In genomic region chr4:80206111-80206510, GRCh38 we compare ENCODE assay signal across 18 cellular contexts. TPM values are rescaled to one million over a fixed set of nuclear protein-coding genes. Genes with fewer than 3 reads are reported as not detected.
DNase-seq lines count a peak whose midpoint lies in the region; ATAC-seq and TF ChIP-seq lines count a peak whose summit lies in the region.
"Had no signal": no experiment of that assay in that cellular context is flagged by ENCODE, and none has a peak within 500 bp of the region (broad histone marks: within the 10 kb centered on the region; RNA-seq: fewer than 3 reads in every experiment).

No MANE protein-coding gene starts in this region.

- no peak overlapping the region for H3K27ac Mint-ChIP-seq in GM23338
- H3K27ac Mint-ChIP-seq in endothelial cell (ENCODE audit: unreplicated experiment), result peak overlapping the region; percentile 62
- H3K27ac Mint-ChIP-seq: CD4-positive, alpha-beta T cell had no signal

- no peak overlapping the region for H3K4ac ChIP-seq in IMR-90 (ENCODE audit: low read depth, low read length)

- no peaks in the 10 kb centered on the region for H3K79me2 ChIP-seq in GM23338 (replicated peaks; ENCODE audit: insufficient read depth)

- peaks cover 8% of the 10 kb centered on the region for H3F3A ChIP-seq in GM23338 (replicated peaks; ENCODE audit: low read depth)

- H3K36me3 ChIP-seq in GM23338 (ENCODE audit: insufficient read depth), result no peaks in the 10 kb centered on the region
- peaks cover 2% of the 10 kb centered on the region; the same call in 1 of the 2 replicates for H3K36me3 ChIP-seq in IMR-90 (ENCODE audit: control insufficient read depth, insufficient read depth, low read length)
- H3K36me3 ChIP-seq in skeletal muscle tissue (ENCODE audit: control insufficient read depth in 3 of 3, insufficient read depth in 3 of 3, low read length in 3 of 3), result no peaks in the 10 kb centered on the region
- H3K36me3 ChIP-seq: HAP-1 had no signal

- 95% methylated on average over 4 of the region's 9 CpGs; no CpG with 5 or more reads in 1 of the 2 experiments for WGBS in IMR-90 (ENCODE audit: extremely low coverage in 2 of 2, insufficient read length in 1 of 2), 2 experiments

- H3K4me1 Mint-ChIP-seq in GM23338 (peaks cover 27% of the 10 kb centered on the region), endothelial cell (ENCODE audit: unreplicated experiment) (peaks cover 44% of the 10 kb centered on the region)

- dilution Hi-C loops in IMR-90 (cut with HindIII; ENCODE audit: low sequenced_read_pairs, unreplicated experiment), result no loop called here

- H3K4me3 Mint-ChIP-seq in GM23338 (peak overlapping the region; percentile 65; the same call in 1 of the 3 replicates), endothelial cell (ENCODE audit: unreplicated experiment) (peak overlapping the region; percentile 18)
- H3K4me3 Mint-ChIP-seq: CD4-positive, alpha-beta T cell had no signal

- H3K79me1 ChIP-seq in IMR-90 (ENCODE audit: low read depth in 1 of 2, low read length in 2 of 2), result peaks cover 4 to 30% of the 10 kb centered on the region in 2 experiments; a peak in 2 of 4 replicates

- no peaks in the 10 kb centered on the region for H3K9me2 ChIP-seq in GM23338 (ENCODE audit: insufficient read depth)

- BruUV-seq in IMR-90 (replicated peaks; lab: Mats Ljungman, UMichigan), result no TSS peak

- H2BK120ac ChIP-seq in IMR-90 (ENCODE audit: low read depth, low read length), result no peak overlapping the region

- no peak overlapping the region for H3K27ac ChIP-seq in GM23338 (ENCODE audit: low read depth)
- H3K27ac ChIP-seq in IMR-90 (ENCODE audit: insufficient read depth, low read length), result no peak overlapping the region
- peak overlapping the region; percentile 4 for H3K27ac ChIP-seq in skeletal muscle tissue (ENCODE audit: low read depth, low read length)
- H3K27ac ChIP-seq: C4-2B, HL-60 had no signal

- peaks cover 100% of the 10 kb centered on the region for H3K27me3 ChIP-seq in GM23338 (ENCODE audit: insufficient read depth)
- no peaks in the 10 kb centered on the region for H3K27me3 ChIP-seq in IMR-90 (ENCODE audit: control insufficient read depth, insufficient read depth, low read length)
- peaks cover 13 to 44% (median 14%) of the 10 kb centered on the region in 3 donors for H3K27me3 ChIP-seq in skeletal muscle tissue (ENCODE audit: control insufficient read depth in 3 of 3, insufficient read depth in 3 of 3, low read length in 3 of 3)

- H3K4me3 ChIP-seq in GM23338 (no peak overlapping the region; the same call in 1 of the 2 replicates), IMR-90 (ENCODE audit: insufficient read depth, low read depth, low read length) (no peak overlapping the region), skeletal muscle tissue (ENCODE audit: low read length in 3 of 3) (no peak overlapping the region)
- H3K4me3 ChIP-seq: HAP-1, K562 had no signal

- H2AK5ac ChIP-seq in IMR-90 (ENCODE audit: low read depth, low read length), result no peak overlapping the region; the same call in 1 of the 2 replicates

- in situ Hi-C loops in IMR-90 (cut with MboI; ENCODE audit: low sequenced_read_pairs), result loop anchor here (25.0 kb wide), 1 partner anchor 1169 kb away; no protein-coding TSS in a partner anchor

- peak overlapping the region; percentile 42; the same call in 1 of the 2 replicates for H4K91ac ChIP-seq in IMR-90 (ENCODE audit: insufficient read depth, low read depth, low read length)

- H3K9me3 ChIP-seq in IMR-90 (ENCODE audit: control insufficient read depth, insufficient read depth, low read length) (no peaks in the 10 kb centered on the region), skeletal muscle tissue (ENCODE audit: control insufficient read depth in 3 of 3, low read length in 3 of 3) (no peaks in the 10 kb centered on the region)
- H3K9me3 ChIP-seq: HAP-1 had no signal

- no peak overlapping the region for H3K18ac ChIP-seq in IMR-90 (ENCODE audit: low read depth, low read length)

- peaks cover 13% of the 10 kb centered on the region for H3K9me1 ChIP-seq in IMR-90 (ENCODE audit: insufficient read depth, low read length)

- peaks cover 23% of the 10 kb centered on the region for H4K20me1 ChIP-seq in GM23338 (replicated peaks; ENCODE audit: insufficient read depth)
- H4K20me1 ChIP-seq in IMR-90 (ENCODE audit: insufficient read depth, low read length), result 0 out of 2 replicates have a peak, but pooled peaks cover 4% of the 10 kb centered on the region

- no peak for ATAC-seq in GM23338
- ATAC-seq in IMR-90 (ENCODE audit: low read depth), result no peak
- ATAC-seq: K562 had no signal

- POLR2A ChIA-PET in IMR-90 (lab: Charles Lee; ENCODE audit: unreplicated experiment), result no interaction called here

- H2BK20ac ChIP-seq in IMR-90 (ENCODE audit: low read depth, low read length), result no peak overlapping the region

- H3K56ac ChIP-seq in IMR-90 (ENCODE audit: extremely low read depth, insufficient read depth, low read length), result no peak overlapping the region

- intact Hi-C loops in IMR-90 (cut with micrococcal nuclease), result loop anchor here (10.0 kb wide), 1 partner anchor 631 kb away; no protein-coding TSS in a partner anchor

- peaks cover 24% of the 10 kb centered on the region for H3K4me1 ChIP-seq in GM23338 (ENCODE audit: insufficient read depth)
- peaks cover 2% of the 10 kb centered on the region; the same call in 1 of the 2 replicates for H3K4me1 ChIP-seq in IMR-90 (ENCODE audit: control insufficient read depth, insufficient read depth, low read length)
- peaks cover 6 to 15% (median 7%) of the 10 kb centered on the region in 3 donors for H3K4me1 ChIP-seq in skeletal muscle tissue (ENCODE audit: control insufficient read depth in 3 of 3, insufficient read depth in 3 of 3, low read length in 3 of 3)
- H3K4me1 ChIP-seq: HAP-1 had no signal

- no peak overlapping the region for H2BK5ac ChIP-seq in IMR-90 (ENCODE audit: low read depth, low read length, poor library complexity, severe bottlenecking)

- H3K4me2 ChIP-seq in GM23338 (peak overlapping the region; percentile 82), IMR-90 (ENCODE audit: low read depth, low read length) (no peak overlapping the region)

- H3K9ac ChIP-seq in IMR-90 (ENCODE audit: low read depth, low read length), result no peak overlapping the region
- H3K9ac ChIP-seq in skeletal muscle tissue (ENCODE audit: low read depth in 1 of 3, low read length in 3 of 3), result no peak overlapping the region

- no peak overlapping the region for H4K5ac ChIP-seq in IMR-90 (ENCODE audit: low read depth, low read length)

- no peak overlapping the region for H2AK9ac ChIP-seq in IMR-90 (replicated peaks; ENCODE audit: low read depth, low read length, poor library complexity)

- no peak overlapping the region for H2BK15ac ChIP-seq in IMR-90 (ENCODE audit: low read depth, low read length)

- no peak for TF ChIP-seq RAD21 in IMR-90 (IDR thresholded peaks at IDR 0.05; ENCODE audit: low read length)

- peak overlapping the region; percentile 16; the same call in 1 of the 2 replicates for H3K14ac ChIP-seq in IMR-90 (replicated peaks; ENCODE audit: low read depth, low read length)

- H2AFZ ChIP-seq in GM23338, result no peak overlapping the region
- no peak overlapping the region for H2AFZ ChIP-seq in IMR-90 (replicated peaks; ENCODE audit: low read length, poor library complexity)

- no peak for DNase-seq in GM23338 (ENCODE audit: low spot score)
- DNase-seq in IMR-90, result no peak
- DNase-seq in endothelial cell (ENCODE audit: low spot score), result no peak
- DNase-seq in NCI-H1105 (lab: John Stamatoyannopoulos, UW), result no peak
- no peak for DNase-seq in NCI-H2081 treated with DMSO at 0.1 percent for 48 hours (lab: John Stamatoyannopoulos, UW)
- no peak for DNase-seq in SW 1271 (lab: John Stamatoyannopoulos, UW)
- DNase-seq: ACHN; AML-193; CD4-positive, alpha-beta T cell; DMS153; DMS79; GDM1; GOT3 had no signal

- H3K9me3 Mint-ChIP-seq in GM23338 (peaks cover 10% of the 10 kb centered on the region; the same call in 2 of the 3 replicates), endothelial cell (ENCODE audit: unreplicated experiment) (no peaks in the 10 kb centered on the region)
- H3K9me3 Mint-ChIP-seq: CD4-positive, alpha-beta T cell had no signal

- no peak for TF ChIP-seq CTCF in GM23338 (conservative IDR thresholded peaks at IDR 0.05; ENCODE audit: low read depth in 2 of 2)
- TF ChIP-seq CTCF in IMR-90 (conservative IDR thresholded peaks at IDR 0.05; ENCODE audit: low read depth, low read length), result no peak
- no peak for TF ChIP-seq CTCF in endothelial cell (IDR thresholded peaks at IDR 0.05; ENCODE audit: unreplicated experiment)

- H3K27me3 Mint-ChIP-seq in GM23338 (ENCODE audit: insufficient read depth, low read depth, poor library complexity) (peaks cover 84% of the 10 kb centered on the region), endothelial cell (ENCODE audit: unreplicated experiment) (peaks cover 24% of the 10 kb centered on the region)

- no peak overlapping the region for H4K8ac ChIP-seq in IMR-90 (ENCODE audit: low read depth in 2 of 2, low read length in 2 of 2)

- H3K36me3 Mint-ChIP-seq in GM23338 (ENCODE audit: low read depth) (no peaks in the 10 kb centered on the region; the same call in 2 of the 3 replicates), endothelial cell (ENCODE audit: low read depth, unreplicated experiment) (peaks cover 25% of the 10 kb centered on the region)

- CTCF ChIA-PET in IMR-90 (lab: Yijun Ruan, JAX), result interaction anchor here (0.5 to 1.5 kb wide), 3 partner anchors 21 to 846 kb away, joined by 3 read pairs; no protein-coding TSS in a partner anchor

- no peak overlapping the region for H3K23ac ChIP-seq in IMR-90 (ENCODE audit: low read depth, low read length)

- no peak for TF ChIP-seq POLR2A in IMR-90 (IDR thresholded peaks at IDR 0.05; ENCODE audit: low read depth, low read length)

TF ChIP-seq in GM23338, 12 proteins besides CTCF, POLR2A, EP300 and RAD21:
- no peak for TF ChIP-seq EZH2phosphoT487 (IDR thresholded peaks at IDR 0.05; ENCODE audit: unreplicated experiment)
- no peak for TF ChIP-seq ZNF331 (CRISPR knock-in tag; IDR thresholded peaks at IDR 0.05; ENCODE audit: low read depth)
- no peak for TF ChIP-seq CREB1 (CRISPR knock-in tag; IDR thresholded peaks at IDR 0.05; ENCODE audit: low read depth)
TF ChIP-seq in GM23338: peak in this region for 0.

TF ChIP-seq in IMR-90, 13 proteins besides CTCF, POLR2A, EP300 and RAD21:
- TF ChIP-seq RCOR1 (IDR thresholded peaks at IDR 0.05; ENCODE audit: insufficient replicate concordance, low read length) (no peak), FOS (IDR thresholded peaks at IDR 0.05; ENCODE audit: low read depth, low read length) (no peak), RFX5 (IDR thresholded peaks at IDR 0.05; ENCODE audit: low read depth, low read length) (no peak)

RNA-seq across cellular contexts. Expression of gene PRDM8, which starts 8.8 kb away (rescaled TPM):
- not detected in 2 replicates for total RNA-seq in GM23338 (2014; rRNA removed; shearing (Covaris generic))
- polyA plus RNA-seq in GM23338 (2016; fragmentation: Nextera tagmentation; extraction: Ambion mirVana) (0.16 TPM in 1 of 2 replicates, not detected in the other), IMR-90 (2012; rRNA removed) (15.8 and 16.8 TPM in 2 replicates)
- total RNA-seq in IMR-90 (2012; rRNA removed) (5.0 and 5.7 TPM in 2 replicates), endothelial cell (ENCODE audit: unreplicated experiment) (30.5 TPM), skeletal muscle tissue (1.6 TPM)
- polyA plus RNA-seq in IMR-90 (2012; cell fraction: cytosol; rRNA removed), result 9.1 and 12.2 TPM in 2 replicates
- 32.9 and 37.2 TPM in 2 replicates for polyA plus RNA-seq in IMR-90 (2012; cell fraction: nucleus; rRNA removed; ENCODE audit: low replicate concordance)
- polyA plus RNA-seq: K562 had no signal
